1 cellular context compared by ENCODE assay signal in the genomic region with DNA sequence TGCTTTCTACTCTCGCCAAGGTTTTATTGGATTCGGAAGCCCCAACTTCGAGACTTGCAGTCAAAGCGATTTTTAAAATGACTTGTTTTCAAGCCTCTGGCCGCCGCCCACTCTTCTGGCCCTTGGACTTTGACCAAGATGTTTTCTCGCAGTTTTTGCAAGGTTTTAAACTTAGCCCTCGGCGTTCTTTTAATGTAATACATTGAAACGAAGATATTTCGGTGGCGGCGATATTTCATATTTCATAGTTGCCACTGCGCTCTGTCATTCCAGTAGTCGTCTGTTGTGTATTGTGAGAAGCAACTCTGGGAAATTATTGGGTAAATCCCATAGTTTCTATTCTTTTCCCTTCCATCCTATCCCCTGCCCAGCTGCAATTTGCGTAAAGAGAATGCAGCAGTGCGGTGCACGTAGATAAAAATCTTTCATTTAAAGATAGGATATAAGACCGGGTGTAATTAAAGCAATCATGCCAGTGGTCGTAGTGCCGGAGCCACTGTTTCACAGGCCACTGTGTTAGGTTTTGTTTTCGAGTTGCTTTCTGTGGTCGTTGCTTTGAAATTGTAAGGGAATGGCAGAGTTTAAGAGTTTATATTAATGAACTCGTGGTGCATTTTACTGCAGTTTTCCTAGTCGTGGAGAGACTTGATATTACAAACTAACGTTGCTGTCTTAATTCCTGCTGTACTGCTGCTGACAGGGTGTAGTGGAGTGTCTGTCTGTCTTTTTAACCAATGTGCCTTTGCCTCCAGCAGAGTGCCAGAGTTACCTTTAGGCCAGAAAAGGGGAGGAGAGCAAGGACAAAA.
TF ChIP-seq lines count a peak whose summit lies in the region.

No MANE protein-coding gene starts in this region.

TF ChIP-seq in HepG2, 621 proteins besides CTCF, POLR2A, EP300 and RAD21 (continued from another document and continues in another):
- TF ChIP-seq AKNA (CRISPR knock-in tag; IDR thresholded peaks at IDR 0.05; ENCODE audit: borderline replicate concordance) (no peak), ZBTB33 (CRISPR knock-in tag; IDR thresholded peaks at IDR 0.05) (no peak), TMF1 (CRISPR knock-in tag; IDR thresholded peaks at IDR 0.05; ENCODE audit: low read depth) (0 out of 2 replicates have a peak, but pooled peaks have one; percentile 36), CBX1 (IDR thresholded peaks at IDR 0.05; ENCODE audit: low read depth) (no peak), ZKSCAN8 (CRISPR knock-in tag; IDR thresholded peaks at IDR 0.05; ENCODE audit: borderline replicate concordance) (no peak), CHD2 (IDR thresholded peaks at IDR 0.05; ENCODE audit: low read depth, low read length) (no peak), TBX2 (CRISPR knock-in tag; IDR thresholded peaks at IDR 0.05; ENCODE audit: borderline replicate concordance) (0 out of 2 replicates have a peak, but pooled peaks have one; percentile 22), ZNF605 (CRISPR knock-in tag; IDR thresholded peaks at IDR 0.05) (no peak), E2F2 (CRISPR knock-in tag; IDR thresholded peaks at IDR 0.05; ENCODE audit: borderline replicate concordance) (no peak), ZNF607 (CRISPR knock-in tag; IDR thresholded peaks at IDR 0.05; ENCODE audit: borderline replicate concordance) (no peak), MEIS2 (CRISPR knock-in tag; IDR thresholded peaks at IDR 0.05) (peak; percentile 11; the same call in 1 of the 2 replicates), ZNF280D (CRISPR knock-in tag; IDR thresholded peaks at IDR 0.05) (0 out of 2 replicates have a peak, but pooled peaks have one; percentile 6), REXO4 (CRISPR knock-in tag; IDR thresholded peaks at IDR 0.05; ENCODE audit: borderline replicate concordance) (no peak), SP140L (CRISPR knock-in tag; IDR thresholded peaks at IDR 0.05; ENCODE audit: borderline replicate concordance) (no peak), ZNF432 (CRISPR knock-in tag; IDR thresholded peaks at IDR 0.05; ENCODE audit: borderline replicate concordance) (0 out of 2 replicates have a peak, but pooled peaks have one; percentile 34), BORCS8-MEF2B (CRISPR knock-in tag; IDR thresholded peaks at IDR 0.05) (no peak), PTBP1 (IDR thresholded peaks at IDR 0.05; ENCODE audit: low read depth, low read length, poor library complexity, severe bottlenecking) (no peak), JUNB (CRISPR knock-in tag; IDR thresholded peaks at IDR 0.05; ENCODE audit: borderline replicate concordance) (no peak), MTA3 (CRISPR knock-in tag; IDR thresholded peaks at IDR 0.05) (no peak), ZNF121 (CRISPR knock-in tag; IDR thresholded peaks at IDR 0.05) (no peak), GTF3A (CRISPR knock-in tag; conservative IDR thresholded peaks at IDR 0.05) (no peak), HNF4A (CRISPR knock-in tag; IDR thresholded peaks at IDR 0.05) (peak; percentile 18), ZNF652 (CRISPR knock-in tag; IDR thresholded peaks at IDR 0.05; ENCODE audit: borderline replicate concordance, low read depth) (no peak), ZBTB34 (CRISPR knock-in tag; IDR thresholded peaks at IDR 0.05) (peak; percentile 32; the same call in 1 of the 2 replicates), FOSL1 (CRISPR knock-in tag; IDR thresholded peaks at IDR 0.05; ENCODE audit: borderline replicate concordance) (no peak), HCFC1 (IDR thresholded peaks at IDR 0.05; ENCODE audit: low read depth, low read length) (no peak), MEIS1 (CRISPR knock-in tag; IDR thresholded peaks at IDR 0.05; ENCODE audit: borderline replicate concordance) (no peak), IRX3 (CRISPR knock-in tag; IDR thresholded peaks at IDR 0.05; ENCODE audit: borderline replicate concordance, low read depth) (no peak)
- TF ChIP-seq, protein P1, sequence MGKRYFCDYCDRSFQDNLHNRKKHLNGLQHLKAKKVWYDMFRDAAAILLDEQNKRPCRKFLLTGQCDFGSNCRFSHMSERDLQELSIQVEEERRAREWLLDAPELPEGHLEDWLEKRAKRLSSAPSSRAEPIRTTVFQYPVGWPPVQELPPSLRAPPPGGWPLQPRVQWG (CRISPR knock-in tag; IDR thresholded peaks at IDR 0.05; ENCODE audit: borderline replicate concordance, low read depth) = 0 out of 2 replicates have a peak, but pooled peaks have one; percentile 25
- TF ChIP-seq, protein P2, sequence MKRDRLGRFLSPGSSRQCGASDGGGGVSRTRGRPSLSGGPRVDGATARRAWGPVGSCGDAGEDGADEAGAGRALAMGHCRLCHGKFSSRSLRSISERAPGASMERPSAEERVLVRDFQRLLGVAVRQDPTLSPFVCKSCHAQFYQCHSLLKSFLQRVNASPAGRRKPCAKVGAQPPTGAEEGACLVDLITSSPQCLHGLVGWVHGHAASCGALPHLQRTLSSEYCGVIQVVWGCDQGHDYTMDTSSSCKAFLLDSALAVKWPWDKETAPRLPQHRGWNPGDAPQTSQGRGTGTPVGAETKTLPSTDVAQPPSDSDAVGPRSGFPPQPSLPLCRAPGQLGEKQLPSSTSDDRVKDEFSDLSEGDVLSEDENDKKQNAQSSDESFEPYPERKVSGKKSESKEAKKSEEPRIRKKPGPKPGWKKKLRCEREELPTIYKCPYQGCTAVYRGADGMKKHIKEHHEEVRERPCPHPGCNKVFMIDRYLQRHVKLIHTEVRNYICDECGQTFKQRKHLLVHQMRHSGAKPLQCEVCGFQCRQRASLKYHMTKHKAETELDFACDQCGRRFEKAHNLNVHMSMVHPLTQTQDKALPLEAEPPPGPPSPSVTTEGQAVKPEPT (CRISPR knock-in tag; IDR thresholded peaks at IDR 0.05; ENCODE audit: low read depth) = no peak; the same call in 1 of the 2 replicates
- TF ChIP-seq, protein P3, sequence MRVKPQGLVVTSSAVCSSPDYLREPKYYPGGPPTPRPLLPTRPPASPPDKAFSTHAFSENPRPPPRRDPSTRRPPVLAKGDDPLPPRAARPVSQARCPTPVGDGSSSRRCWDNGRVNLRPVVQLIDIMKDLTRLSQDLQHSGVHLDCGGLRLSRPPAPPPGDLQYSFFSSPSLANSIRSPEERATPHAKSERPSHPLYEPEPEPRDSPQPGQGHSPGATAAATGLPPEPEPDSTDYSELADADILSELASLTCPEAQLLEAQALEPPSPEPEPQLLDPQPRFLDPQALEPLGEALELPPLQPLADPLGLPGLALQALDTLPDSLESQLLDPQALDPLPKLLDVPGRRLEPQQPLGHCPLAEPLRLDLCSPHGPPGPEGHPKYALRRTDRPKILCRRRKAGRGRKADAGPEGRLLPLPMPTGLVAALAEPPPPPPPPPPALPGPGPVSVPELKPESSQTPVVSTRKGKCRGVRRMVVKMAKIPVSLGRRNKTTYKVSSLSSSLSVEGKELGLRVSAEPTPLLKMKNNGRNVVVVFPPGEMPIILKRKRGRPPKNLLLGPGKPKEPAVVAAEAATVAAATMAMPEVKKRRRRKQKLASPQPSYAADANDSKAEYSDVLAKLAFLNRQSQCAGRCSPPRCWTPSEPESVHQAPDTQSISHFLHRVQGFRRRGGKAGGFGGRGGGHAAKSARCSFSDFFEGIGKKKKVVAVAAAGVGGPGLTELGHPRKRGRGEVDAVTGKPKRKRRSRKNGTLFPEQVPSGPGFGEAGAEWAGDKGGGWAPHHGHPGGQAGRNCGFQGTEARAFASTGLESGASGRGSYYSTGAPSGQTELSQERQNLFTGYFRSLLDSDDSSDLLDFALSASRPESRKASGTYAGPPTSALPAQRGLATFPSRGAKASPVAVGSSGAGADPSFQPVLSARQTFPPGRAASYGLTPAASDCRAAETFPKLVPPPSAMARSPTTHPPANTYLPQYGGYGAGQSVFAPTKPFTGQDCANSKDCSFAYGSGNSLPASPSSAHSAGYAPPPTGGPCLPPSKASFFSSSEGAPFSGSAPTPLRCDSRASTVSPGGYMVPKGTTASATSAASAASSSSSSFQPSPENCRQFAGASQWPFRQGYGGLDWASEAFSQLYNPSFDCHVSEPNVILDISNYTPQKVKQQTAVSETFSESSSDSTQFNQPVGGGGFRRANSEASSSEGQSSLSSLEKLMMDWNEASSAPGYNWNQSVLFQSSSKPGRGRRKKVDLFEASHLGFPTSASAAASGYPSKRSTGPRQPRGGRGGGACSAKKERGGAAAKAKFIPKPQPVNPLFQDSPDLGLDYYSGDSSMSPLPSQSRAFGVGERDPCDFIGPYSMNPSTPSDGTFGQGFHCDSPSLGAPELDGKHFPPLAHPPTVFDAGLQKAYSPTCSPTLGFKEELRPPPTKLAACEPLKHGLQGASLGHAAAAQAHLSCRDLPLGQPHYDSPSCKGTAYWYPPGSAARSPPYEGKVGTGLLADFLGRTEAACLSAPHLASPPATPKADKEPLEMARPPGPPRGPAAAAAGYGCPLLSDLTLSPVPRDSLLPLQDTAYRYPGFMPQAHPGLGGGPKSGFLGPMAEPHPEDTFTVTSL (CRISPR knock-in tag; IDR thresholded peaks at IDR 0.05; ENCODE audit: borderline replicate concordance) = 0 out of 2 replicates have a peak, but pooled peaks have one; percentile 43
